Comparison of ENCODE assay signal across 14 cellular contexts in the genomic region with DNA sequence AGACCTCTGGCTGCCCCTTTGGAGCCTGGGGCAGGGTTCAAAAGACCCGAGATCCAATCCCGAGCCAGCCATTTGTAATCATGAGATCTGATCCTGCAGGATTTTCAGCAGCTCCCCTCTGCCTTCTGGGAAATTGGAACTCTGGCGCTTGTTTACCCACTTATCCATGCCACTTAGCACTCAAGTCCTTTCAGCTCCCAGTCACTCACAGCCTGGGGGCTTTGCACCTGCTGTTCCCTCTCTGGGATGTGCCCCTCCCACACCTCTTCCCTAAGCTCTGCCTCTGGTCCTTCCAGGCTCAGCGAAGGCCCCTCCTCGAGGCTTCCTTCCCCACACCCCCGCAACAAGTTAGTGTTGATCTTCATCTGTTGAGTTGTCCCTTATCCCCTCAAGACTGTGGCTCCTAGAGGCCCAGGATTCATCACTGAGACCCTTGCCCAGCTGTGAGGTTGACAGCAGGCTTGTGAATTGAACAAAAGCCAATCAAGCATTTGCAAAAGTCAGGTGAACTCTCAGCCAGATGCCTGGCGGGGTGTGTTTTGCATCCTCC.
DNase-seq lines count a peak whose midpoint lies in the region; ATAC-seq and TF ChIP-seq lines count a peak whose summit lies in the region.
"Had no signal": no experiment of that assay in that cellular context is flagged by ENCODE, and none has a peak within 500 bp of the region (broad histone marks: within the 10 kb centered on the region; RNA-seq: fewer than 3 reads in every experiment).

No MANE protein-coding gene starts in this region.

- H3K36me3 ChIP-seq in HEK293 (ENCODE audit: control insufficient read depth in 2 of 2, insufficient read depth in 1 of 2, low read length in 2 of 2) (no peaks in the 10 kb centered on the region), neural progenitor cell (no peaks in the 10 kb centered on the region)
- H3K36me3 ChIP-seq: ovary had no signal

- CTCF ChIA-PET in HEK293 (lab: Yijun Ruan, JAX): interaction anchor here (0.5 to 0.6 kb wide), 2 partner anchors 196 to 962 kb away, joined by 3 read pairs; no protein-coding TSS in a partner anchor

- no peaks in the 10 kb centered on the region for H3F3A ChIP-seq in neural progenitor cell (ENCODE audit: low read depth)

- H3K4me3 Mint-ChIP-seq in neural progenitor cell: peak overlapping the region; percentile 54
- H3K4me3 Mint-ChIP-seq: IgD-negative memory B cell had no signal

- H3K9me3 ChIP-seq in HEK293 (ENCODE audit: control insufficient read depth, insufficient read depth, low read depth, low read length) (no peaks in the 10 kb centered on the region), neural progenitor cell (ENCODE audit: low read depth) (no peaks in the 10 kb centered on the region)
- H3K9me3 ChIP-seq: ovary, thoracic aorta had no signal

- DNase-seq in NCI-H2081 treated with DMSO at 0.1 percent for 48 hours (lab: John Stamatoyannopoulos, UW): peak; percentile 93
- peak; percentile 64 for DNase-seq in NCI-H526 treated with DMSO at 0.1 percent for 48 hours (lab: John Stamatoyannopoulos, UW)
- no peak for DNase-seq in neural progenitor cell (ENCODE audit: low spot score)
- DNase-seq in sciatic nerve (ENCODE audit: low spot score): no peak
- DNase-seq: activated gamma-delta T cell, aorta, foreskin fibroblast, ovary, Right ventricle myocardium superior had no signal

- H3K4me1 Mint-ChIP-seq in neural progenitor cell: peaks cover 24% of the 10 kb centered on the region

- TF ChIP-seq CTCF in HEK293 (tag by site-specific recombination; IDR thresholded peaks at IDR 0.05) (no peak), neural progenitor cell (IDR thresholded peaks at IDR 0.05) (no peak)

- H3K9ac ChIP-seq in neural progenitor cell: no peak overlapping the region

- intact Hi-C loops in sciatic nerve (cut with DNase I): no loop called here

- no peaks in the 10 kb centered on the region for H3K36me3 Mint-ChIP-seq in neural progenitor cell

- H3K4me2 ChIP-seq in neural progenitor cell: no peak overlapping the region

- no peaks in the 10 kb centered on the region for H3K4me1 ChIP-seq in HEK293 (ENCODE audit: control insufficient read depth, insufficient read depth, low read length)
- H3K4me1 ChIP-seq in neural progenitor cell: peaks cover 10% of the 10 kb centered on the region

- peak overlapping the region; percentile 84 for H3K27ac Mint-ChIP-seq in neural progenitor cell
- H3K27ac Mint-ChIP-seq: IgD-negative memory B cell had no signal

- H3K9me3 Mint-ChIP-seq in neural progenitor cell: no peaks in the 10 kb centered on the region
- H3K9me3 Mint-ChIP-seq: IgD-negative memory B cell had no signal

- H3K79me2 ChIP-seq in neural progenitor cell (ENCODE audit: low read depth): no peaks in the 10 kb centered on the region

- H3K4me3 ChIP-seq in HEK293 (ENCODE audit: low read depth, low read length) (no peak overlapping the region), neural progenitor cell (no peak overlapping the region)
- H3K4me3 ChIP-seq: ovary, thoracic aorta had no signal

- H3K27ac ChIP-seq in HEK293 (ENCODE audit: extremely low read depth, low read depth, low read length) (no peak overlapping the region), neural progenitor cell (no peak overlapping the region)
- H3K27ac ChIP-seq: ovary, thoracic aorta had no signal

- H3K27me3 Mint-ChIP-seq in neural progenitor cell (ENCODE audit: insufficient read depth, low read depth): peaks cover 16% of the 10 kb centered on the region

- H4K20me1 ChIP-seq in neural progenitor cell (ENCODE audit: low read depth): no peaks in the 10 kb centered on the region

- POLR2A ChIA-PET in HEK293 (lab: Yijun Ruan, JAX): no interaction called here

- no peak overlapping the region for H2AFZ ChIP-seq in neural progenitor cell (replicated peaks)

- ATAC-seq in sciatic nerve: no peak
- no peak for ATAC-seq in GM21737 (IDR thresholded peaks at IDR 0.05; ENCODE audit: unreplicated experiment)
- no peak for ATAC-seq in GM18517 (IDR thresholded peaks at IDR 0.05; ENCODE audit: unreplicated experiment)

- no peaks in the 10 kb centered on the region for H3K27me3 ChIP-seq in neural progenitor cell
- H3K27me3 ChIP-seq: ovary had no signal

TF ChIP-seq in HEK293, 187 proteins besides CTCF, POLR2A, EP300 and RAD21:
- TF ChIP-seq SETDB1 (IDR thresholded peaks at IDR 0.05; ENCODE audit: insufficient read length, low read length) (no peak), WT1 (tag by site-specific recombination; IDR thresholded peaks at IDR 0.05) (0 out of 2 replicates have a peak, but pooled peaks have one; percentile 14), ZNF341 (tag by site-specific recombination; IDR thresholded peaks at IDR 0.05; ENCODE audit: low read depth) (peak; percentile 65), ZIC2 (tag by site-specific recombination; IDR thresholded peaks at IDR 0.05) (peak; percentile 81), SCRT1 (tag by site-specific recombination; IDR thresholded peaks at IDR 0.05; ENCODE audit: borderline replicate concordance) (peak; percentile 80; the same call in 1 of the 2 replicates), SCRT2 (tag by site-specific recombination; IDR thresholded peaks at IDR 0.05) (peak; percentile 82), ZFHX2 (tag by site-specific recombination; conservative IDR thresholded peaks at IDR 0.05) (peak; percentile 24; the same call in 1 of the 2 replicates), OVOL3 (tag by site-specific recombination; IDR thresholded peaks at IDR 0.05) (no peak), ZNF335 (tag by site-specific recombination; conservative IDR thresholded peaks at IDR 0.05) (peak; percentile 45; the same call in 1 of the 2 replicates), OSR2 (tag by site-specific recombination; IDR thresholded peaks at IDR 0.05) (peak; percentile 75)
- TF ChIP-seq, protein P1, sequence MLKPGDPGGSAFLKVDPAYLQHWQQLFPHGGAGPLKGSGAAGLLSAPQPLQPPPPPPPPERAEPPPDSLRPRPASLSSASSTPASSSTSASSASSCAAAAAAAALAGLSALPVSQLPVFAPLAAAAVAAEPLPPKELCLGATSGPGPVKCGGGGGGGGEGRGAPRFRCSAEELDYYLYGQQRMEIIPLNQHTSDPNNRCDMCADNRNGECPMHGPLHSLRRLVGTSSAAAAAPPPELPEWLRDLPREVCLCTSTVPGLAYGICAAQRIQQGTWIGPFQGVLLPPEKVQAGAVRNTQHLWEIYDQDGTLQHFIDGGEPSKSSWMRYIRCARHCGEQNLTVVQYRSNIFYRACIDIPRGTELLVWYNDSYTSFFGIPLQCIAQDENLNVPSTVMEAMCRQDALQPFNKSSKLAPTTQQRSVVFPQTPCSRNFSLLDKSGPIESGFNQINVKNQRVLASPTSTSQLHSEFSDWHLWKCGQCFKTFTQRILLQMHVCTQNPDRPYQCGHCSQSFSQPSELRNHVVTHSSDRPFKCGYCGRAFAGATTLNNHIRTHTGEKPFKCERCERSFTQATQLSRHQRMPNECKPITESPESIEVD (tag by site-specific recombination; IDR thresholded peaks at IDR 0.05): no peak

Comparison
In these comparisons a context has a peak if more than half of its experiments do, and no peak if none do; other contexts are left out.
1. DNase-seq: peak in NCI-H2081 treated with DMSO at 0.1 percent for 48 hours (single experiment) and NCI-H526 treated with DMSO at 0.1 percent for 48 hours (single experiment); none in neural progenitor cell (single experiment) and sciatic nerve (single experiment).